ENCODE assay signal across 6 cellular contexts in the genomic region with DNA sequence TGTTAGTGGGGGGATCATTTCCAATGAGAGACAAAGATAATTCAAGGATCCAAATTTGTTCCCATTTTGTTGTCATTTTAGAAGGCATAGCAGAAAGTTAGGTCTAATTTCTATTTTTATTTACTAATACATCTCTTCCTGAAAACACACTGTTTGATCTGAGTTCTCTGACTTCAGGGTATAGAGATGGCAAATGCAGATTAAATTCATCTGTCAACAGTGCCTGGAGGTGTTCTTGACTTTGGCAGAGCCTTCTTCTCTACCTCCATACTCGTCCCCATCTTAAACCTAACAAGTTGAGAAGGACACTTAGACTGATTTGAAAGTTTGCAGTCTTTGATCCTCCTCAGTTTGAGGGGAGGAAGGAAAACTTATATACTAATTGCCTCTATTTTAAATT.
"Had no signal": no experiment of that assay in that cellular context is flagged by ENCODE, and none has a peak within 500 bp of the region (broad histone marks: within the 10 kb centered on the region; RNA-seq: fewer than 3 reads in every experiment).

No MANE protein-coding gene starts in this region.

- H2AFZ ChIP-seq: GM23338 had no signal

- H3K4me2 ChIP-seq: GM23338 had no signal

- H3K27ac Mint-ChIP-seq: GM23338, H9 had no signal

- H3K4me3 Mint-ChIP-seq: GM23338, H9 had no signal

- ATAC-seq: GM23338, K562 had no signal

- H3K4me3 ChIP-seq: GM23338, K562 had no signal

- H3K9me3 Mint-ChIP-seq: GM23338, H9 had no signal

- DNase-seq: H9, HCEC 1CT, IMR-90, KG1 had no signal
